In genomic region chr6:53510751-53511150, GRCh38 we compare ENCODE assay signal across 36 cellular contexts.
"Had no signal": no experiment of that assay in that cellular context is flagged by ENCODE, and none has a peak within 500 bp of the region (broad histone marks: within the 10 kb centered on the region; RNA-seq: fewer than 3 reads in every experiment).

No MANE protein-coding gene starts in this region.

- DNase-seq: Karpas-422, Kasumi-1, MG63, MM.1S, MV-4-11, NCI-H1048, NCI-H1092, NCI-H1092 treated with DMSO at 0.1 percent for 48 hours, NCI-H1105, NCI-H1105 treated with DMSO at 0.1 percent for 48 hours, NCI-H1417, NCI-H1417 treated with DMSO at 0.1 percent for 48 hours, NCI-H1436, NCI-H1436 treated with DMSO at 0.1 percent for 48 hours, NCI-H146, NCI-H1694, NCI-H1694 treated with DMSO at 0.1 percent for 48 hours, NCI-H187, NCI-H187 treated with DMSO at 0.1 percent for 48 hours, NCI-H1930, NCI-H2029, NCI-H2029 treated with DMSO at 0.1 percent for 48 hours, NCI-H2081, NCI-H2081 treated with DMSO at 0.1 percent for 48 hours, NCI-H2107, NCI-H2171, NCI-H2171 treated with DMSO at 0.1 percent for 48 hours, NCI-H2227 treated with DMSO at 0.1 percent for 48 hours, NCI-H226, NCI-H345, NCI-H446, NCI-H446 treated with DMSO at 0.1 percent for 48 hours, NCI-H510A, NCI-H510A treated with DMSO at 0.1 percent for 48 hours, NCI-H524 had no signal

- H3K27ac ChIP-seq: KMS-11 had no signal

- H3K4me3 ChIP-seq: MG63 had no signal

- H3K27me3 ChIP-seq: MG63 had no signal

- H3K36me3 ChIP-seq: MG63 had no signal

- H3K4me2 ChIP-seq: KMS-11 had no signal

- H3K9me3 ChIP-seq: MG63 had no signal
